Comparison of ENCODE assay signal across 8 cellular contexts in the genomic region with DNA sequence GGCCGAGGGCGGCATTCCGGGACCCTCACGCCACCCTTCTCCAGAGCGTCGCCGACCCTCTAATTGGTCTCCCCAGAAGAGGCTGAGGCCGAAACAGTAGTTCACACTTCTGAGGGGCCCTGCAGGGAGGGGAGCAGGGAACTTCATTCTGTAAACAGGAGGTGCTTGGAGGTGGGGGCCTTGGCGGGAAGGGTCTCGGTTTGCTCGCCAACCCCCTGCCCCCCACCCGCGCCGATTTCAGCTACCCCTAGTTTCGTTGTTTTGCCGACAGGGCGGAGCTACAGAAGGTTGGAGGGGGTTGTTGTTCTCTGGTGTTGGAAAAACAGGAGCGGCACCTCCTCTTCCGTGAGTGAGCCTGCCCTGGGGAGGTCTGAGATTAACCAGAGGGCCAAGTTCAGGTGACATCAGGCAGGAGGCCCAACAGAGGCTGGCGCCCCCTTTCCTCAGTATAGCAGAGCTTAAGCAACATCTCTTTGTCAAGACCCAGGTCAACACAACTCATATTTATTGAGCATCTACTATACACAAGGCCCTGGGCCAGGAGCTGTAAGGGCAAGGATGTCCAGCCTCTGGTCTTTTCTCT. TPM values are rescaled to one million over a fixed set of nuclear protein-coding genes. Genes with fewer than 3 reads are reported as not detected.
DNase-seq lines count a peak whose midpoint lies in the region; ATAC-seq, FAIRE-seq and TF ChIP-seq lines count a peak whose summit lies in the region.

No MANE protein-coding gene starts in this region.

- intact Hi-C loops in dorsolateral prefrontal cortex (cut with DNase I): loop anchor here (5.0 to 10.0 kb wide), 2 partner anchors 33 to 86 kb away; a partner anchor contains a TSS

- no peak overlapping the region for H3K9ac ChIP-seq in muscle layer of colon (ENCODE audit: low read length)

- peaks cover 30% of the 10 kb centered on the region for H3K4me1 ChIP-seq in A549
- peaks cover 9% of the 10 kb centered on the region for H3K4me1 ChIP-seq in muscle layer of colon (ENCODE audit: insufficient read depth, low read length)

- FAIRE-seq in A549 (lab: Jason Lieb, UNC): no peak

- no peaks in the 10 kb centered on the region for H3K36me3 ChIP-seq in muscle layer of colon (ENCODE audit: insufficient read depth, low read length)

- WGBS in A549 (ENCODE audit: missing lambda C conversion rate): 67% methylated on average over 13 of the region's 20 CpGs

- H3K27ac ChIP-seq in A549 (peak overlapping the region; percentile 63 to 96; a peak in 4 of 6 replicates), dorsolateral prefrontal cortex (peak overlapping the region in 58 of 59 donors; percentile 79 to 99 (median 95)), muscle layer of colon (ENCODE audit: low read depth, low read length) (no peak overlapping the region)

- peak overlapping the region; percentile 73 for H3K4me3 ChIP-seq in A549
- H3K4me3 ChIP-seq in dorsolateral prefrontal cortex: peak overlapping the region; percentile 33 to 94 (median 73)
- peak overlapping the region; percentile 55 to 59 for H3K4me3 ChIP-seq in muscle layer of colon (ENCODE audit: low read depth in 1 of 2, low read length in 2 of 2)

- CTCF ChIA-PET in A549 (lab: Yijun Ruan, JAX): interaction anchor here (0.7 to 2.7 kb wide), 9 partner anchors 15 to 342 kb away, joined by 3 to 13 read pairs (median 4); a partner anchor contains a TSS

- no peak for TF ChIP-seq RAD21 in A549 (conservative IDR thresholded peaks at IDR 0.05 in 1 of 2, IDR thresholded peaks at IDR 0.05 in 1 of 2)

- TF ChIP-seq CTCF in A549 (IDR thresholded peaks at IDR 0.05) (no peak), dorsolateral prefrontal cortex (IDR thresholded peaks at IDR 0.05 in 54 of 56, conservative IDR thresholded peaks at IDR 0.05 in 2 of 56; ENCODE audit: low read depth in 1 of 56, partially characterized antibody in 56 of 56) (no peak), GM10266 (IDR thresholded peaks at IDR 0.05; ENCODE audit: control insufficient read depth, insufficient read depth, low read depth, missing control alignments) (no peak)

- POLR2A ChIA-PET in A549 (lab: Yijun Ruan, JAX): interaction anchor here (2.7 to 3.3 kb wide), 2 partner anchors 23 to 37 kb away, joined by 13 to 19 read pairs; a partner anchor contains a TSS

- no peak for TF ChIP-seq EP300 in A549 (IDR thresholded peaks at IDR 0.05)

- H3K27me3 ChIP-seq in dorsolateral prefrontal cortex: peaks cover 0 to 26% (median 0%) of the 10 kb centered on the region in 45 donors
- H3K27me3 ChIP-seq in muscle layer of colon (ENCODE audit: control insufficient read depth in 1 of 2, insufficient read depth in 2 of 2, low read length in 2 of 2): peaks cover 0 to 12% of the 10 kb centered on the region in 2 donors

- no peak for TF ChIP-seq POLR2A in A549 (IDR thresholded peaks at IDR 0.05; ENCODE audit: low read length)

- ATAC-seq in A549 (no peak), GM21447 (IDR thresholded peaks at IDR 0.05; ENCODE audit: unreplicated experiment) (no peak), GM19467 (IDR thresholded peaks at IDR 0.05; ENCODE audit: unreplicated experiment) (no peak)

- DNase-seq in A549 (ENCODE audit: low read depth in 1 of 2, low spot score in 1 of 2): peak in 1 of 2 experiments; percentile 50
- DNase-seq in HuH-7.5 (ENCODE audit: low spot score): peak; percentile 68
- no peak for DNase-seq in dorsolateral prefrontal cortex
- DNase-seq in GM10266 (ENCODE audit: extremely low spot score): no peak
- no peak for DNase-seq in activated effector memory CD4-positive, alpha-beta T cell treated with Interleukin-2 at 50 U/mL for 16 hours

- H3K9me3 ChIP-seq in A549 (no peaks in the 10 kb centered on the region), muscle layer of colon (ENCODE audit: low read length) (no peaks in the 10 kb centered on the region)

- peak overlapping the region; percentile 94 for H3K4me2 ChIP-seq in A549

TF ChIP-seq in A549, 52 proteins besides CTCF, POLR2A, EP300 and RAD21:
- TF ChIP-seq TP53 (CRISPR knock-in tag; IDR thresholded peaks at IDR 0.05) (no peak), ESRRA (IDR thresholded peaks at IDR 0.05; ENCODE audit: borderline replicate concordance, low read length) (0 out of 2 replicates have a peak, but pooled peaks have one; percentile 13)
TF ChIP-seq in A549: peak in this region for 1.

RNA-seq across cellular contexts. Expression of a gene that starts 0.7 kb away (rescaled TPM):
- 17.0 and 24.9 TPM in 2 replicates for polyA plus RNA-seq in A549 (2011; rRNA removed)
- polyA plus RNA-seq in A549 (2012; cell fraction: cytosol; rRNA removed): 3.0 and 3.5 TPM in 2 replicates
- polyA plus RNA-seq in A549 (2012; cell fraction: nucleus; rRNA removed): 2.4 TPM in 2 replicates
- polyA plus RNA-seq in A549 (2017; fragmentation: RNase III; extraction: RNeasy Plus Mini Kit Qiagen cat#74134 plus additional on column Dnase treatment): 1.8 to 2.2 TPM (median 1.8 TPM) in 3 replicates
- polyA minus RNA-seq in A549 (2011; rRNA and poly(A)+ RNA removed): 18.4 and 42.8 TPM in 2 replicates
- total RNA-seq in dorsolateral prefrontal cortex: 100 to 1,000 TPM in 44 of 120 experiments, 10 to 100 TPM in 76; 13.8 to 301 (median 84.0) TPM

RNA-seq across cellular contexts. Expression of a gene that starts 23.7 kb away (rescaled TPM):
- polyA plus RNA-seq in A549 (2011; rRNA removed): 452 and 717 TPM in 2 replicates
- polyA plus RNA-seq in A549 (2012; cell fraction: cytosol; rRNA removed): 327 and 400 TPM in 2 replicates
- 218 and 244 TPM in 2 replicates for polyA plus RNA-seq in A549 (2012; cell fraction: nucleus; rRNA removed)
- polyA plus RNA-seq in A549 (2017; fragmentation: RNase III; extraction: RNeasy Plus Mini Kit Qiagen cat#74134 plus additional on column Dnase treatment): 405 to 477 TPM (median 415 TPM) in 3 replicates
- 145 TPM in 2 replicates for polyA minus RNA-seq in A549 (2011; rRNA and poly(A)+ RNA removed)
- total RNA-seq in dorsolateral prefrontal cortex: 10 to 100 TPM; 40.1 to 80.6 (median 58.7) TPM

RNA-seq across cellular contexts. Expression of a gene that starts 35.8 kb away (rescaled TPM):
- polyA plus RNA-seq in A549 (2011; rRNA removed): 9,351 and 11,089 TPM in 2 replicates
- polyA plus RNA-seq in A549 (2012; cell fraction: cytosol; rRNA removed): 8,653 and 13,364 TPM in 2 replicates
- polyA plus RNA-seq in A549 (2012; cell fraction: nucleus; rRNA removed): 1,885 and 3,723 TPM in 2 replicates
- 8,804 to 9,815 TPM (median 8,860 TPM) in 3 replicates for polyA plus RNA-seq in A549 (2017; fragmentation: RNase III; extraction: RNeasy Plus Mini Kit Qiagen cat#74134 plus additional on column Dnase treatment)
- 1,480 and 1,855 TPM in 2 replicates for polyA minus RNA-seq in A549 (2011; rRNA and poly(A)+ RNA removed)
- total RNA-seq in dorsolateral prefrontal cortex: 1,000 to 10,000 TPM in 91 of 120 experiments, 100 to 1,000 TPM in 29; 743 to 1,715 (median 1,080) TPM

RNA-seq across cellular contexts. Expression of a gene that starts 37.4 kb away (rescaled TPM):
- 2.1 and 2.7 TPM in 2 replicates for polyA plus RNA-seq in A549 (2011; rRNA removed)
- 1.0 and 1.1 TPM in 2 replicates for polyA plus RNA-seq in A549 (2012; cell fraction: cytosol; rRNA removed)
- 1.5 and 1.9 TPM in 2 replicates for polyA plus RNA-seq in A549 (2012; cell fraction: nucleus; rRNA removed)
- 2.3 to 3.2 TPM (median 2.7 TPM) in 3 replicates for polyA plus RNA-seq in A549 (2017; fragmentation: RNase III; extraction: RNeasy Plus Mini Kit Qiagen cat#74134 plus additional on column Dnase treatment)
- 11.1 TPM in 2 replicates for polyA minus RNA-seq in A549 (2011; rRNA and poly(A)+ RNA removed)
- 10 to 100 TPM in 25 of 120 experiments, 1 to 10 TPM in 95; 4.3 to 14.7 (median 8.4) TPM for total RNA-seq in dorsolateral prefrontal cortex

RNA-seq across cellular contexts. Expression of a gene that starts 38.9 kb away (rescaled TPM):
- polyA plus RNA-seq in A549 (2011; rRNA removed): 513 and 524 TPM in 2 replicates
- polyA plus RNA-seq in A549 (2012; cell fraction: cytosol; rRNA removed): 867 and 1,221 TPM in 2 replicates
- polyA plus RNA-seq in A549 (2012; cell fraction: nucleus; rRNA removed): 710 and 1,109 TPM in 2 replicates
- 677 to 831 TPM (median 779 TPM) in 3 replicates for polyA plus RNA-seq in A549 (2017; fragmentation: RNase III; extraction: RNeasy Plus Mini Kit Qiagen cat#74134 plus additional on column Dnase treatment)
- polyA minus RNA-seq in A549 (2011; rRNA and poly(A)+ RNA removed): 218 and 364 TPM in 2 replicates
- total RNA-seq in dorsolateral prefrontal cortex: 10 to 100 TPM in 110 of 120 experiments, 1 to 10 TPM in 10; 6.6 to 65.3 (median 18.5) TPM
